In the genomic region with DNA sequence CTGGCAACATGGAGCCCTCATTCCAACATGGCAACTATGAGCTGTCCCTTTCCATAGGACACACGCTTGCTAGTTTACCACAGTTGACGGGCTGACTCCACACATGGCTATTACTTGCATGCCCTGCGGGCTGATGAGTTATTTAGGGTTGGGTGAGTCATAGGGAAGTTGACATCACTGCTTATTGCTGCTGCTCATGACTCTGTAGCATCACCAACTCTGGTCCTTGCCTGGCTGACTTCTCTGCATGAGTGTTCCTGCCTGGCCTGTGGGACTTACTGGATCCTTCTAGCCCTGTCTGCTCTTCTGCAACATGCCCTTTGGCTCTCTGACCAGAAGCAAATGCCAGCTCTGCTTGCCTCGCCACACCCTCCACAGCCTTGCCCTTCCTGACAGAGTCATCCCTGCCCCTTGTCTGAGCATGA, we compare ENCODE assay signal across 1 cellular context.
TF ChIP-seq lines count a peak whose summit lies in the region.

No MANE protein-coding gene starts in this region.

TF ChIP-seq in K562, 482 proteins besides CTCF, POLR2A, EP300 and RAD21 (continued from another document):
- TF ChIP-seq CEBPG (CRISPR knock-in tag; IDR thresholded peaks at IDR 0.05): no peak
- 0 out of 4 replicates have a peak, but pooled peaks of 1 of the 2 experiments have one; percentile 10 for TF ChIP-seq CEBPG (tag; conservative IDR thresholded peaks at IDR 0.05 in 1 of 2, IDR thresholded peaks at IDR 0.05 in 1 of 2)
- no peak for TF ChIP-seq KLF10 (CRISPR knock-in tag; IDR thresholded peaks at IDR 0.05)
- TF ChIP-seq, protein P1, sequence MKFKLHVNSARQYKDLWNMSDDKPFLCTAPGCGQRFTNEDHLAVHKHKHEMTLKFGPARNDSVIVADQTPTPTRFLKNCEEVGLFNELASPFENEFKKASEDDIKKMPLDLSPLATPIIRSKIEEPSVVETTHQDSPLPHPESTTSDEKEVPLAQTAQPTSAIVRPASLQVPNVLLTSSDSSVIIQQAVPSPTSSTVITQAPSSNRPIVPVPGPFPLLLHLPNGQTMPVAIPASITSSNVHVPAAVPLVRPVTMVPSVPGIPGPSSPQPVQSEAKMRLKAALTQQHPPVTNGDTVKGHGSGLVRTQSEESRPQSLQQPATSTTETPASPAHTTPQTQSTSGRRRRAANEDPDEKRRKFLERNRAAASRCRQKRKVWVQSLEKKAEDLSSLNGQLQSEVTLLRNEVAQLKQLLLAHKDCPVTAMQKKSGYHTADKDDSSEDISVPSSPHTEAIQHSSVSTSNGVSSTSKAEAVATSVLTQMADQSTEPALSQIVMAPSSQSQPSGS (CRISPR knock-in tag; IDR thresholded peaks at IDR 0.05): peak; percentile 81
- TF ChIP-seq CREM (IDR thresholded peaks at IDR 0.05; ENCODE audit: low read depth): 0 out of 2 replicates have a peak, but pooled peaks have one; percentile 5
- peak; percentile 54 for TF ChIP-seq MAX (CRISPR knock-in tag; IDR thresholded peaks at IDR 0.05)
- no peak for TF ChIP-seq SMARCA5 (IDR thresholded peaks at IDR 0.05)
- no peak for TF ChIP-seq XRCC3 (IDR thresholded peaks at IDR 0.05)
- TF ChIP-seq U2AF1 (optimal IDR thresholded peaks at IDR 0.05; ENCODE audit: low read depth, low read length): no peak
- peak; percentile 94 for TF ChIP-seq FOSL1 (tag; conservative IDR thresholded peaks at IDR 0.05)
- peak; percentile 42; the same call in 1 of the 2 replicates for TF ChIP-seq SMARCA4 (IDR thresholded peaks at IDR 0.05)
- no peak for TF ChIP-seq POLR3A (IDR thresholded peaks at IDR 0.05; ENCODE audit: borderline replicate concordance, extremely low read depth, insufficient read depth, insufficient read length)
- TF ChIP-seq, protein P2, sequence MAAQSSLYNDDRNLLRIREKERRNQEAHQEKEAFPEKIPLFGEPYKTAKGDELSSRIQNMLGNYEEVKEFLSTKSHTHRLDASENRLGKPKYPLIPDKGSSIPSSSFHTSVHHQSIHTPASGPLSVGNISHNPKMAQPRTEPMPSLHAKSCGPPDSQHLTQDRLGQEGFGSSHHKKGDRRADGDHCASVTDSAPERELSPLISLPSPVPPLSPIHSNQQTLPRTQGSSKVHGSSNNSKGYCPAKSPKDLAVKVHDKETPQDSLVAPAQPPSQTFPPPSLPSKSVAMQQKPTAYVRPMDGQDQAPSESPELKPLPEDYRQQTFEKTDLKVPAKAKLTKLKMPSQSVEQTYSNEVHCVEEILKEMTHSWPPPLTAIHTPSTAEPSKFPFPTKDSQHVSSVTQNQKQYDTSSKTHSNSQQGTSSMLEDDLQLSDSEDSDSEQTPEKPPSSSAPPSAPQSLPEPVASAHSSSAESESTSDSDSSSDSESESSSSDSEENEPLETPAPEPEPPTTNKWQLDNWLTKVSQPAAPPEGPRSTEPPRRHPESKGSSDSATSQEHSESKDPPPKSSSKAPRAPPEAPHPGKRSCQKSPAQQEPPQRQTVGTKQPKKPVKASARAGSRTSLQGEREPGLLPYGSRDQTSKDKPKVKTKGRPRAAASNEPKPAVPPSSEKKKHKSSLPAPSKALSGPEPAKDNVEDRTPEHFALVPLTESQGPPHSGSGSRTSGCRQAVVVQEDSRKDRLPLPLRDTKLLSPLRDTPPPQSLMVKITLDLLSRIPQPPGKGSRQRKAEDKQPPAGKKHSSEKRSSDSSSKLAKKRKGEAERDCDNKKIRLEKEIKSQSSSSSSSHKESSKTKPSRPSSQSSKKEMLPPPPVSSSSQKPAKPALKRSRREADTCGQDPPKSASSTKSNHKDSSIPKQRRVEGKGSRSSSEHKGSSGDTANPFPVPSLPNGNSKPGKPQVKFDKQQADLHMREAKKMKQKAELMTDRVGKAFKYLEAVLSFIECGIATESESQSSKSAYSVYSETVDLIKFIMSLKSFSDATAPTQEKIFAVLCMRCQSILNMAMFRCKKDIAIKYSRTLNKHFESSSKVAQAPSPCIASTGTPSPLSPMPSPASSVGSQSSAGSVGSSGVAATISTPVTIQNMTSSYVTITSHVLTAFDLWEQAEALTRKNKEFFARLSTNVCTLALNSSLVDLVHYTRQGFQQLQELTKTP (IDR thresholded peaks at IDR 0.05; ENCODE audit: low read depth in 1 of 2, partially characterized antibody in 2 of 2): no peak
- TF ChIP-seq JUND (IDR thresholded peaks at IDR 0.05; ENCODE audit: borderline replicate concordance, low read depth, low read length): peak; percentile 87
- peak; percentile 84; the same call in 2 of the 3 replicates for TF ChIP-seq JUND (tag; IDR thresholded peaks at IDR 0.05; ENCODE audit: borderline replicate concordance, low read depth, low read length)
- peak; percentile 38; the same call in 1 of the 2 replicates for TF ChIP-seq ARID1B (IDR thresholded peaks at IDR 0.05)
- peak; percentile 41 for TF ChIP-seq CTBP1 (IDR thresholded peaks at IDR 0.05; ENCODE audit: borderline replicate concordance)
- 0 out of 2 replicates have a peak, but pooled peaks have one; percentile 33 for TF ChIP-seq EP400 (IDR thresholded peaks at IDR 0.05)
- 0 out of 2 replicates have a peak, but pooled peaks have one; percentile 48 for TF ChIP-seq JUNB (CRISPR knock-in tag; conservative IDR thresholded peaks at IDR 0.05)
- TF ChIP-seq EHMT2 (IDR thresholded peaks at IDR 0.05): peak; percentile 69; the same call in 1 of the 2 replicates
- no peak for TF ChIP-seq ZNF518B (CRISPR knock-in tag; IDR thresholded peaks at IDR 0.05)
- peak; percentile 93 for TF ChIP-seq JUN (IDR thresholded peaks at IDR 0.05; ENCODE audit: borderline replicate concordance, low read depth, low read length)
- 0 out of 2 replicates have a peak, but pooled peaks have one; percentile 55 for TF ChIP-seq JUN (CRISPR knock-in tag; IDR thresholded peaks at IDR 0.05; ENCODE audit: borderline replicate concordance)
- no peak for TF ChIP-seq ZNF79 (CRISPR knock-in tag; IDR thresholded peaks at IDR 0.05; ENCODE audit: low read depth)
- TF ChIP-seq, protein P3, sequence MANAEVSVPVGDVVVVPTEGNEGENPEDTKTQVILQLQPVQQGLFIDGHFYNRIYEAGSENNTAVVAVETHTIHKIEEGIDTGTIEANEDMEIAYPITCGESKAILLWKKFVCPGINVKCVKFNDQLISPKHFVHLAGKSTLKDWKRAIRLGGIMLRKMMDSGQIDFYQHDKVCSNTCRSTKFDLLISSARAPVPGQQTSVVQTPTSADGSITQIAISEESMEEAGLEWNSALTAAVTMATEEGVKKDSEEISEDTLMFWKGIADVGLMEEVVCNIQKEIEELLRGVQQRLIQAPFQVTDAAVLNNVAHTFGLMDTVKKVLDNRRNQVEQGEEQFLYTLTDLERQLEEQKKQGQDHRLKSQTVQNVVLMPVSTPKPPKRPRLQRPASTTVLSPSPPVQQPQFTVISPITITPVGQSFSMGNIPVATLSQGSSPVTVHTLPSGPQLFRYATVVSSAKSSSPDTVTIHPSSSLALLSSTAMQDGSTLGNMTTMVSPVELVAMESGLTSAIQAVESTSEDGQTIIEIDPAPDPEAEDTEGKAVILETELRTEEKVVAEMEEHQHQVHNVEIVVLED (CRISPR knock-in tag; IDR thresholded peaks at IDR 0.05): no peak
- no peak for TF ChIP-seq SP1 (CRISPR knock-in tag; IDR thresholded peaks at IDR 0.05)
- no peak for TF ChIP-seq ZNF589 (CRISPR knock-in tag; IDR thresholded peaks at IDR 0.05; ENCODE audit: low read depth)
- no peak for TF ChIP-seq MYBL2 (IDR thresholded peaks at IDR 0.05; ENCODE audit: low read depth)
- TF ChIP-seq MYBL2 (CRISPR knock-in tag; IDR thresholded peaks at IDR 0.05; ENCODE audit: borderline replicate concordance): no peak
- peak; percentile 10 for TF ChIP-seq FOS (IDR thresholded peaks at IDR 0.05; ENCODE audit: extremely low read depth, insufficient read length)
- TF ChIP-seq, protein P4, sequence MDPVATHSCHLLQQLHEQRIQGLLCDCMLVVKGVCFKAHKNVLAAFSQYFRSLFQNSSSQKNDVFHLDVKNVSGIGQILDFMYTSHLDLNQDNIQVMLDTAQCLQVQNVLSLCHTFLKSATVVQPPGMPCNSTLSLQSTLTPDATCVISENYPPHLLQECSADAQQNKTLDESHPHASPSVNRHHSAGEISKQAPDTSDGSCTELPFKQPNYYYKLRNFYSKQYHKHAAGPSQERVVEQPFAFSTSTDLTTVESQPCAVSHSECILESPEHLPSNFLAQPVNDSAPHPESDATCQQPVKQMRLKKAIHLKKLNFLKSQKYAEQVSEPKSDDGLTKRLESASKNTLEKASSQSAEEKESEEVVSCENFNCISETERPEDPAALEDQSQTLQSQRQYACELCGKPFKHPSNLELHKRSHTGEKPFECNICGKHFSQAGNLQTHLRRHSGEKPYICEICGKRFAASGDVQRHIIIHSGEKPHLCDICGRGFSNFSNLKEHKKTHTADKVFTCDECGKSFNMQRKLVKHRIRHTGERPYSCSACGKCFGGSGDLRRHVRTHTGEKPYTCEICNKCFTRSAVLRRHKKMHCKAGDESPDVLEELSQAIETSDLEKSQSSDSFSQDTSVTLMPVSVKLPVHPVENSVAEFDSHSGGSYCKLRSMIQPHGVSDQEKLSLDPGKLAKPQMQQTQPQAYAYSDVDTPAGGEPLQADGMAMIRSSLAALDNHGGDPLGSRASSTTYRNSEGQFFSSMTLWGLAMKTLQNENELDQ (CRISPR knock-in tag; IDR thresholded peaks at IDR 0.05; ENCODE audit: borderline replicate concordance): no peak
